ENCODE assay signal across 21 cellular contexts in genomic region chr6:97665410-97665809, GRCh38.
DNase-seq lines count a peak whose midpoint lies in the region; ATAC-seq, FAIRE-seq and TF ChIP-seq lines count a peak whose summit lies in the region.
"Had no signal": no experiment of that assay in that cellular context is flagged by ENCODE, and none has a peak within 500 bp of the region (broad histone marks: within the 10 kb centered on the region; RNA-seq: fewer than 3 reads in every experiment).

No MANE protein-coding gene starts in this region.

- DNase-seq in H7 (peak; percentile 4), SK-MEL-5 (ENCODE audit: low read depth, low spot score) (peak; percentile 7), H1 (ENCODE audit: low read depth in 1 of 2, low spot score in 2 of 2) (no peak), mesendoderm (peak; percentile 33), GM19238 (ENCODE audit: insufficient read length, low spot score) (no peak), body of pancreas (no peak), right cardiac atrium (no peak)
- no peak for DNase-seq in CD4-positive, alpha-beta memory T cell
- DNase-seq: CD8-positive, alpha-beta memory T cell; COR-L47; DMS 273 treated with DMSO at 0.1 percent for 48 hours; DMS53; DND-41; EL; HFFc6; KG1 had no signal

- H3K18ac ChIP-seq in H1 (ENCODE audit: extremely low read depth, low read length) (no peak overlapping the region), mesendoderm (ENCODE audit: low read length) (no peak overlapping the region)

- no peak overlapping the region for H3K4me3 Mint-ChIP-seq in CD4-positive, alpha-beta memory T cell
- H3K4me3 Mint-ChIP-seq: B cell; CD8-positive, alpha-beta memory T cell; HFFc6 had no signal

- 78% methylated on average over 5 of the region's 5 CpGs; no CpG with 5 or more reads in 1 of the 2 experiments for WGBS in H1 (ENCODE audit: extremely low coverage in 1 of 2, insufficient coverage in 1 of 2, insufficient read length in 1 of 2, insufficient replicate concordance in 2 of 2, low coverage in 1 of 2, low lambda C conversion rate in 2 of 2, missing lambda C conversion rate in 1 of 2), 2 experiments
- WGBS in mesendoderm (ENCODE audit: extremely low coverage, insufficient coverage, low lambda C conversion rate) = no CpG with 5 or more reads among the region's 5 CpGs
- WGBS in body of pancreas, 2 donors = 60 to 69% methylated on average over 5 of the region's 5 CpGs
- WGBS in right cardiac atrium = 73% methylated on average over 5 of the region's 5 CpGs

- H3K56ac ChIP-seq in H1 (replicated peaks; ENCODE audit: insufficient read length, low read depth, low read length) (no peak overlapping the region), mesendoderm (ENCODE audit: low read length) (no peak overlapping the region)

- ATAC-seq in body of pancreas = no peak
- no peak for ATAC-seq in right cardiac atrium
- ATAC-seq: GM12878, HCT116 had no signal

- H3K4me1 ChIP-seq in H1 (replicated peaks in 1 of 4; ENCODE audit: control insufficient read depth in 3 of 4, insufficient read depth in 4 of 4, low read length in 3 of 4) (peaks cover 0 to 3% (median 0%) of the 10 kb centered on the region in 4 experiments; a peak in 1 of 7 replicates), mesendoderm (ENCODE audit: control insufficient read depth, low read depth, low read length) (no peaks in the 10 kb centered on the region), body of pancreas (peaks cover 6% of the 10 kb centered on the region), right cardiac atrium (ENCODE audit: control insufficient read depth, insufficient read depth, low read length) (no peaks in the 10 kb centered on the region)
- H3K4me1 ChIP-seq in CD4-positive, alpha-beta memory T cell (ENCODE audit: insufficient read depth, low read length) = no peaks in the 10 kb centered on the region

- FAIRE-seq in H1 (lab: Jason Lieb, UNC) = no peak
- FAIRE-seq: GM12878, GM18507 had no signal

- H2BK20ac ChIP-seq in H1 (ENCODE audit: low read length) = no peak overlapping the region

- peaks cover 3% of the 10 kb centered on the region; the same call in 1 of the 2 replicates for H3K23me2 ChIP-seq in H1 (ENCODE audit: low read depth, low read length)

- no peaks in the 10 kb centered on the region for H3K36me3 ChIP-seq in H7 (replicated peaks; ENCODE audit: control insufficient read depth, insufficient read depth, low read length)
- no peaks in the 10 kb centered on the region for H3K36me3 ChIP-seq in H1 (ENCODE audit: control insufficient read depth in 2 of 4, insufficient read depth in 4 of 4, low read length in 3 of 4)
- no peaks in the 10 kb centered on the region for H3K36me3 ChIP-seq in mesendoderm (ENCODE audit: control insufficient read depth, insufficient read depth, low read length)
- H3K36me3 ChIP-seq in body of pancreas (replicated peaks in 1 of 2; ENCODE audit: insufficient read depth in 1 of 2, low read depth in 2 of 2) = no peaks in the 10 kb centered on the region
- H3K36me3 ChIP-seq in CD4-positive, alpha-beta memory T cell (ENCODE audit: insufficient read depth, low read length) = no peaks in the 10 kb centered on the region
- H3K36me3 ChIP-seq: BLaER1 treated with 17β-estradiol and CSF1 and Interleukin-3, amounts not matched to agents 10 nM and 100 nM had no signal

- TF ChIP-seq RAD21 in H1 (IDR thresholded peaks at IDR 0.05 in 1 of 2, conservative IDR thresholded peaks at IDR 0.05 in 1 of 2; ENCODE audit: low read depth in 2 of 2, low read length in 2 of 2) = peak; percentile 61 to 67

- CTCF ChIA-PET in H1 (lab: Charles Lee; ENCODE audit: partially characterized antibody) = interaction anchor here (1.0 to 1.3 kb wide), 6 partner anchors 10 to 269 kb away, joined by 3 to 4 read pairs (median 3); no protein-coding TSS in a partner anchor
- CTCF ChIA-PET in CD4-positive, alpha-beta memory T cell (lab: Charles Lee; ENCODE audit: partially characterized antibody) = no interaction called here

- no peaks in the 10 kb centered on the region for H3K79me1 ChIP-seq in H1 (ENCODE audit: low read depth, low read length)
- no peaks in the 10 kb centered on the region for H3K79me1 ChIP-seq in mesendoderm (ENCODE audit: low read length)

- POLR2A ChIA-PET in H1 (lab: Charles Lee; ENCODE audit: partially characterized antibody) = no interaction called here
- POLR2A ChIA-PET in CD4-positive, alpha-beta memory T cell (lab: Charles Lee; ENCODE audit: partially characterized antibody) = no interaction called here

- H3K9ac ChIP-seq in H1 (replicated peaks in 1 of 4; ENCODE audit: extremely low read depth in 1 of 4, low read depth in 3 of 4, low read length in 3 of 4) = no peak overlapping the region
- no peak overlapping the region for H3K9ac ChIP-seq in mesendoderm (ENCODE audit: low read length)
- H3K9ac ChIP-seq: BLaER1 treated with 17β-estradiol and CSF1 and Interleukin-3, amounts not matched to agents 10 nM and 100 nM had no signal

- no peak overlapping the region for H2AFZ ChIP-seq in H1 (ENCODE audit: low read length)

- H2AK5ac ChIP-seq in H1 (ENCODE audit: low read depth, low read length) = no peak overlapping the region
- no peak overlapping the region for H2AK5ac ChIP-seq in mesendoderm (ENCODE audit: low read length)

- H3K27me3 Mint-ChIP-seq in CD4-positive, alpha-beta memory T cell = peaks cover 0 to 1% of the 10 kb centered on the region in 2 donors
- H3K27me3 Mint-ChIP-seq: B cell; CD8-positive, alpha-beta memory T cell had no signal

- H3K23ac ChIP-seq in H1 (ENCODE audit: insufficient read length) (no peak overlapping the region), mesendoderm (ENCODE audit: low read length) (no peak overlapping the region)

- H3K9me3 ChIP-seq in H1 (ENCODE audit: insufficient read depth in 2 of 2, low read depth in 1 of 2, low read length in 1 of 2) = no peaks in the 10 kb centered on the region
- no peaks in the 10 kb centered on the region for H3K9me3 ChIP-seq in body of pancreas
- H3K9me3 ChIP-seq in right cardiac atrium (ENCODE audit: control insufficient read depth, low read length) = no peaks in the 10 kb centered on the region
- no peaks in the 10 kb centered on the region for H3K9me3 ChIP-seq in CD4-positive, alpha-beta memory T cell (ENCODE audit: control insufficient read depth in 1 of 2, low read length in 2 of 2)
- H3K9me3 ChIP-seq: BLaER1 treated with 17β-estradiol and CSF1 and Interleukin-3, amounts not matched to agents 10 nM and 100 nM had no signal

- in situ Hi-C loops in SK-MEL-5 (cut with HindIII; ENCODE audit: low pct_unique_long_range_greater_than_20kb, low sequenced_read_pairs) = no loop called here

- no peak for TF ChIP-seq EP300 in H1 (IDR thresholded peaks at IDR 0.05; ENCODE audit: borderline replicate concordance in 1 of 2, low read depth in 2 of 2, low read length in 2 of 2)

- H3K9me3 Mint-ChIP-seq in CD4-positive, alpha-beta memory T cell = peaks cover 0 to 4% (median 0%) of the 10 kb centered on the region in 8 donors

- H2BK120ac ChIP-seq in H1 (replicated peaks; ENCODE audit: low read depth, low read length) (no peak overlapping the region), mesendoderm (ENCODE audit: low read depth, low read length) (no peak overlapping the region)

- no peaks in the 10 kb centered on the region for H3K79me2 ChIP-seq in H1 (ENCODE audit: control insufficient read depth in 1 of 2, insufficient read depth in 2 of 2, low read length in 2 of 2)
- no peaks in the 10 kb centered on the region for H3K79me2 ChIP-seq in mesendoderm (ENCODE audit: control insufficient read depth, insufficient read depth, low read length)

- peak in 1 of 3 experiments; percentile 37; a peak in 1 of 4 replicates for TF ChIP-seq CTCF in H1 (IDR thresholded peaks at IDR 0.05; ENCODE audit: control extremely low read depth in 1 of 3, insufficient read depth in 1 of 3, low read depth in 1 of 3, low read length in 3 of 3)
- no peak for TF ChIP-seq CTCF in body of pancreas (IDR thresholded peaks at IDR 0.05)

- H3K27ac ChIP-seq in H1 (ENCODE audit: low read depth, low read length) (no peak overlapping the region), mesendoderm (ENCODE audit: low read depth, low read length) (no peak overlapping the region), body of pancreas (no peak overlapping the region), right cardiac atrium (ENCODE audit: low read length) (no peak overlapping the region)
- H3K27ac ChIP-seq in CD4-positive, alpha-beta memory T cell (ENCODE audit: low read depth, low read length) = no peak overlapping the region
- H3K27ac ChIP-seq: BLaER1 treated with 17β-estradiol and CSF1 and Interleukin-3, amounts not matched to agents 10 nM and 100 nM had no signal

- no peak overlapping the region for H2BK15ac ChIP-seq in H1 (ENCODE audit: low read length)
- no peak overlapping the region for H2BK15ac ChIP-seq in mesendoderm (replicated peaks; ENCODE audit: low read depth)

- no peak overlapping the region for H3K27ac Mint-ChIP-seq in CD4-positive, alpha-beta memory T cell
- H3K27ac Mint-ChIP-seq: B cell; CD8-positive, alpha-beta memory T cell; HFFc6 had no signal

- H3K4me1 Mint-ChIP-seq in CD4-positive, alpha-beta memory T cell = no peaks in the 10 kb centered on the region
- H3K4me1 Mint-ChIP-seq: B cell; CD8-positive, alpha-beta memory T cell had no signal

- H3K4me2 ChIP-seq in H1 (ENCODE audit: insufficient read depth in 1 of 2, low read depth in 2 of 2, low read length in 2 of 2) = no peak overlapping the region
- H3K4me2 ChIP-seq in mesendoderm (ENCODE audit: low read length) = no peak overlapping the region
- H3K4me2 ChIP-seq: BLaER1 treated with 17β-estradiol and CSF1 and Interleukin-3, amounts not matched to agents 10 nM and 100 nM had no signal

- no peak overlapping the region for H3K4me3 ChIP-seq in H7 (ENCODE audit: insufficient read depth, low read depth, low read length)
- H3K4me3 ChIP-seq in H1 (ENCODE audit: extremely low read depth in 1 of 4, insufficient read depth in 2 of 4, low read depth in 3 of 4, low read length in 4 of 4) = no peak overlapping the region
- H3K4me3 ChIP-seq in mesendoderm (ENCODE audit: low read length) = no peak overlapping the region
- H3K4me3 ChIP-seq in body of pancreas = no peak overlapping the region
- H3K4me3 ChIP-seq in right cardiac atrium (ENCODE audit: low read length) = no peak overlapping the region
- no peak overlapping the region for H3K4me3 ChIP-seq in CD4-positive, alpha-beta memory T cell (ENCODE audit: low read length in 2 of 2)
- H3K4me3 ChIP-seq: BLaER1 treated with 17β-estradiol and CSF1 and Interleukin-3, amounts not matched to agents 10 nM and 100 nM; GM12878 had no signal

- no peak overlapping the region for H3K14ac ChIP-seq in H1 (ENCODE audit: insufficient read length)

- no peaks in the 10 kb centered on the region for H3K27me3 ChIP-seq in H7 (ENCODE audit: control insufficient read depth, insufficient read depth, low read length)
- H3K27me3 ChIP-seq in H1 (replicated peaks in 1 of 4; ENCODE audit: control insufficient read depth in 3 of 4, extremely low read depth in 1 of 4, insufficient read depth in 3 of 4, low read length in 3 of 4) = no peaks in the 10 kb centered on the region
- no peaks in the 10 kb centered on the region for H3K27me3 ChIP-seq in mesendoderm (ENCODE audit: insufficient read depth, low read length, poor library complexity)
- H3K27me3 ChIP-seq in body of pancreas = no peaks in the 10 kb centered on the region
- no peaks in the 10 kb centered on the region for H3K27me3 ChIP-seq in right cardiac atrium (ENCODE audit: control insufficient read depth, insufficient read depth)
- H3K27me3 ChIP-seq in CD4-positive, alpha-beta memory T cell (ENCODE audit: insufficient read depth, low read length) = no peaks in the 10 kb centered on the region
- H3K27me3 ChIP-seq: BLaER1 treated with 17β-estradiol and CSF1 and Interleukin-3, amounts not matched to agents 10 nM and 100 nM had no signal

- H4K5ac ChIP-seq in H1 (ENCODE audit: insufficient read length, low read depth, low read length) = no peak overlapping the region
- H4K5ac ChIP-seq in mesendoderm (ENCODE audit: low read length) = no peak overlapping the region

- H3K4ac ChIP-seq in H1 (replicated peaks; ENCODE audit: insufficient read length, low read depth, low read length) (no peak overlapping the region), mesendoderm (ENCODE audit: low read depth, low read length) (no peak overlapping the region)

- no peak for TF ChIP-seq POLR2A in H1 (IDR thresholded peaks at IDR 0.05; ENCODE audit: control extremely low read depth in 1 of 2, low read depth in 2 of 2, low read length in 2 of 2)
- TF ChIP-seq POLR2A in body of pancreas (IDR thresholded peaks at IDR 0.05) = no peak

- H4K8ac ChIP-seq in H1 (ENCODE audit: extremely low read depth, insufficient read depth, low read length) (no peak overlapping the region), mesendoderm (ENCODE audit: low read depth, low read length) (no peak overlapping the region)

- intact Hi-C loops in body of pancreas (cut with DNase I) (no loop called here), right cardiac atrium (cut with DNase I) (no loop called here)
- intact Hi-C loops in CD4-positive, alpha-beta memory T cell (cut with micrococcal nuclease) = no loop called here

- no peaks in the 10 kb centered on the region for H4K20me1 ChIP-seq in H1 (replicated peaks in 1 of 2; ENCODE audit: control insufficient read depth in 1 of 2, insufficient read depth in 2 of 2, low read length in 2 of 2)
- H4K20me1 ChIP-seq: BLaER1 treated with 17β-estradiol and CSF1 and Interleukin-3, amounts not matched to agents 10 nM and 100 nM had no signal

- no peak overlapping the region for H2BK12ac ChIP-seq in H1 (ENCODE audit: low read depth, low read length)

- no peak overlapping the region for H4K91ac ChIP-seq in H1 (replicated peaks; ENCODE audit: insufficient read length, low read length)

- H3K36me3 Mint-ChIP-seq in CD4-positive, alpha-beta memory T cell = no peaks in the 10 kb centered on the region
- H3K36me3 Mint-ChIP-seq: CD8-positive, alpha-beta memory T cell had no signal

- H2BK5ac ChIP-seq in H1 (ENCODE audit: low read depth, low read length) = no peak overlapping the region
- H2BK5ac ChIP-seq in mesendoderm (ENCODE audit: low read length) = no peak overlapping the region

Comparison
In these comparisons a context has a peak if more than half of its experiments do, and no peak if none do; other contexts are left out.
1. DNase-seq: peak in H7 (single experiment), SK-MEL-5 (single experiment) and mesendoderm (single experiment); none in H1 (0 of 2), GM19238 (single experiment), body of pancreas (0 of 4), right cardiac atrium (0 of 3) and CD4-positive, alpha-beta memory T cell (0 of 5).